Comparison of ENCODE assay signal across 25 cellular contexts in the genomic region with DNA sequence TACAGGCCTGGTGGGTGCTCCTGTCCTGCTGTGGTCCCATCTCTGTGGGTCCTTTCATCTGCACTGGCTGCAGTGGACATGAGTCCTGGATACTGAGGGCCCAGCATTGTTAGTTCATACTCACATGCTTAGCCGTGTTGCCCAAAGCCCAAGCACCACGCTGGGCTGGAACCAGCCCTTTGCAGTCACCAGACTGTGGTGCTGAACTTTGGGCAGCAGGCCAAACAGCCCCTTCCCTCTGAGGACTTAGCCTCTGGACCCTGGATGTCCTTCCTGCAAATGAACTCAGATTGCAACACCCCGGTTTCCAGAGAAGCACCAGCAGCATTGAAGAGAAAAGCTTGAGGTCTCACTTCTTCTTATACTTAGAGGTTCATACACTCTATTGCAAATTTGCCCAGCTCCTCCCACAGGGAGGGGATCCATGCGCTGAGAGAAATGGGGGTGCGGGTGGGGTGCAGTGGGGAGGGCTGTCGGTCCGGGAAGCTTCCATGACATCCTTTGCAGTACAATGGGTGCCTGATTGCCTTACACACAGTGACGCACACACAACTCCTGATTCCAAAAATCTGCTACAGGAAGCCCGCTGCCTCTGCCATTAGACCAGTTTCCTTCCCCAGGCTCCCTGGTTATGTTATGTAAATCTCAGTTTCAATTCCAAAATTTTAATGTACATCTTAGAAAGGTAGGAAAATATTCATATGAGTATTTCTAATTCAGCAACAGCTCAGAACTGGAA.
"Had no signal": no experiment of that assay in that cellular context is flagged by ENCODE, and none has a peak within 500 bp of the region (broad histone marks: within the 10 kb centered on the region; RNA-seq: fewer than 3 reads in every experiment).

No MANE protein-coding gene starts in this region.

- H3K9me3 ChIP-seq: ascending aorta, gastroesophageal sphincter, pancreas, psoas muscle, stomach, thyroid gland had no signal

- H3K27ac ChIP-seq: ascending aorta, brain microvascular endothelial cell, gastroesophageal sphincter, pancreas, psoas muscle, stomach, thyroid gland, VCaP had no signal

- H3K4me3 Mint-ChIP-seq: activated CD4-positive, alpha-beta memory T cell treated with anti-CD3 and anti-CD28 coated beads, Interleukin-2, amount 10 ng/mL, durations not matched to agents 7 days and 5 days; activated CD4-positive, alpha-beta T cell treated with anti-CD3 and anti-CD28 coated beads, Interleukin-2, amount 10 ng/mL, durations not matched to agents 24 days and 14 days; activated naive CD4-positive, alpha-beta T cell treated with anti-CD3 and anti-CD28 coated beads, Interleukin-2, amount 10 ng/mL, durations not matched to agents 7 days and 5 days; activated naive CD8-positive, alpha-beta T cell treated with anti-CD3 and anti-CD28 coated beads, Interleukin-2, amount 10 ng/mL, durations not matched to agents 7 days and 5 days; activated T-cell treated with anti-CD3 and anti-CD28 coated beads, Interleukin-2, amount 50 U/mL, for 24 hours; immature natural killer cell; naive thymus-derived CD4-positive, alpha-beta T cell; stimulated activated naive B cell treated with anti-CD40 and anti-IgM and Interleukin-4, amounts not matched to agents 10 μg/mL and 1 μg/mL and 100 μg/mL, for 72 hours had no signal

- H3K27me3 Mint-ChIP-seq: activated T-cell treated with anti-CD3 and anti-CD28 coated beads, Interleukin-2, amount 50 U/mL, for 24 hours had no signal

- H3K9me3 Mint-ChIP-seq: activated CD4-positive, alpha-beta memory T cell treated with anti-CD3 and anti-CD28 coated beads, Interleukin-2, amount 10 ng/mL, durations not matched to agents 7 days and 5 days; activated CD4-positive, alpha-beta T cell treated with anti-CD3 and anti-CD28 coated beads, Interleukin-2, amount 10 ng/mL, durations not matched to agents 24 days and 14 days; activated naive CD4-positive, alpha-beta T cell treated with anti-CD3 and anti-CD28 coated beads, Interleukin-2, amount 10 ng/mL, durations not matched to agents 7 days and 5 days; activated naive CD8-positive, alpha-beta T cell treated with anti-CD3 and anti-CD28 coated beads, Interleukin-2, amount 10 ng/mL, durations not matched to agents 7 days and 5 days; activated T-cell treated with anti-CD3 and anti-CD28 coated beads, Interleukin-2, amount 50 U/mL, for 24 hours; immature natural killer cell; naive thymus-derived CD4-positive, alpha-beta T cell; stimulated activated naive B cell treated with anti-CD40 and anti-IgM and Interleukin-4, amounts not matched to agents 10 μg/mL and 1 μg/mL and 100 μg/mL, for 72 hours had no signal

- H3K27ac Mint-ChIP-seq: activated CD4-positive, alpha-beta memory T cell treated with anti-CD3 and anti-CD28 coated beads, Interleukin-2, amount 10 ng/mL, durations not matched to agents 7 days and 5 days; activated CD4-positive, alpha-beta T cell treated with anti-CD3 and anti-CD28 coated beads, Interleukin-2, amount 10 ng/mL, durations not matched to agents 24 days and 14 days; activated naive CD4-positive, alpha-beta T cell treated with anti-CD3 and anti-CD28 coated beads, Interleukin-2, amount 10 ng/mL, durations not matched to agents 7 days and 5 days; activated naive CD8-positive, alpha-beta T cell treated with anti-CD3 and anti-CD28 coated beads, Interleukin-2, amount 10 ng/mL, durations not matched to agents 7 days and 5 days; activated T-cell treated with anti-CD3 and anti-CD28 coated beads, Interleukin-2, amount 50 U/mL, for 24 hours; immature natural killer cell; naive thymus-derived CD4-positive, alpha-beta T cell; stimulated activated naive B cell treated with anti-CD40 and anti-IgM and Interleukin-4, amounts not matched to agents 10 μg/mL and 1 μg/mL and 100 μg/mL, for 72 hours had no signal

- H3K4me3 ChIP-seq: ascending aorta, gastroesophageal sphincter, pancreas, psoas muscle, stomach, thyroid gland had no signal

- H3K36me3 Mint-ChIP-seq: activated naive CD4-positive, alpha-beta T cell treated with anti-CD3 and anti-CD28 coated beads, Interleukin-2, amount 10 ng/mL, durations not matched to agents 7 days and 5 days; activated naive CD8-positive, alpha-beta T cell treated with anti-CD3 and anti-CD28 coated beads, Interleukin-2, amount 10 ng/mL, durations not matched to agents 7 days and 5 days; naive thymus-derived CD4-positive, alpha-beta T cell; stimulated activated naive B cell treated with anti-CD40 and anti-IgM and Interleukin-4, amounts not matched to agents 10 μg/mL and 1 μg/mL and 100 μg/mL, for 72 hours had no signal

- H3K36me3 ChIP-seq: ascending aorta, brain microvascular endothelial cell, pancreas, thyroid gland had no signal

- DNase-seq: activated CD4-positive, alpha-beta memory T cell treated with anti-CD3 and anti-CD28 coated beads, Interleukin-2, amount 10 ng/mL, durations not matched to agents 7 days and 5 days; activated CD4-positive, alpha-beta T cell treated with anti-CD3 and anti-CD28 coated beads, Interleukin-2, amount 10 ng/mL, durations not matched to agents 24 days and 14 days; activated CD4-positive, CD25-positive, alpha-beta regulatory T cell treated with anti-CD3 and anti-CD28 coated beads, Interleukin-2, amount 50 U/mL, for 72 hours; activated CD8-positive, alpha-beta memory T cell treated with anti-CD3 and anti-CD28 coated beads, Interleukin-2, amount 50 U/mL, for 48 hours; activated gamma-delta T cell; activated naive CD4-positive, alpha-beta T cell treated with anti-CD3 and anti-CD28 coated beads, Interleukin-2, amount 10 ng/mL, durations not matched to agents 7 days and 5 days; activated naive CD8-positive, alpha-beta T cell treated with anti-CD3 and anti-CD28 coated beads, Interleukin-2, amount 10 ng/mL, durations not matched to agents 7 days and 5 days; activated T-cell treated with anti-CD3 and anti-CD28 coated beads, Interleukin-2, amount 50 U/mL, for 24 hours; cortex of kidney; immature natural killer cell; kidney; left colon; midbrain; naive thymus-derived CD4-positive, alpha-beta T cell; pancreas; psoas muscle; stimulated activated CD4-positive, alpha-beta T cell treated with anti-CD3 and anti-CD28 coated beads, Interleukin-15, amount 100 ng/mL, for 24 hours; stimulated activated CD4-positive, alpha-beta T cell treated with anti-CD3 and anti-CD28 coated beads, Interleukin-2, amount 100 ng/mL, for 24 hours; stimulated activated naive B cell treated with anti-CD40 and anti-IgM and Interleukin-4, amounts not matched to agents 10 μg/mL and 1 μg/mL and 100 μg/mL, for 72 hours; stomach; thyroid gland had no signal

- H3K4me1 ChIP-seq: ascending aorta, pancreas, psoas muscle, thyroid gland had no signal

- H3K27me3 ChIP-seq: ascending aorta, brain microvascular endothelial cell, gastroesophageal sphincter, pancreas, stomach, thyroid gland had no signal
